Comparison of ENCODE assay signal across 1 cellular context in the genomic region with DNA sequence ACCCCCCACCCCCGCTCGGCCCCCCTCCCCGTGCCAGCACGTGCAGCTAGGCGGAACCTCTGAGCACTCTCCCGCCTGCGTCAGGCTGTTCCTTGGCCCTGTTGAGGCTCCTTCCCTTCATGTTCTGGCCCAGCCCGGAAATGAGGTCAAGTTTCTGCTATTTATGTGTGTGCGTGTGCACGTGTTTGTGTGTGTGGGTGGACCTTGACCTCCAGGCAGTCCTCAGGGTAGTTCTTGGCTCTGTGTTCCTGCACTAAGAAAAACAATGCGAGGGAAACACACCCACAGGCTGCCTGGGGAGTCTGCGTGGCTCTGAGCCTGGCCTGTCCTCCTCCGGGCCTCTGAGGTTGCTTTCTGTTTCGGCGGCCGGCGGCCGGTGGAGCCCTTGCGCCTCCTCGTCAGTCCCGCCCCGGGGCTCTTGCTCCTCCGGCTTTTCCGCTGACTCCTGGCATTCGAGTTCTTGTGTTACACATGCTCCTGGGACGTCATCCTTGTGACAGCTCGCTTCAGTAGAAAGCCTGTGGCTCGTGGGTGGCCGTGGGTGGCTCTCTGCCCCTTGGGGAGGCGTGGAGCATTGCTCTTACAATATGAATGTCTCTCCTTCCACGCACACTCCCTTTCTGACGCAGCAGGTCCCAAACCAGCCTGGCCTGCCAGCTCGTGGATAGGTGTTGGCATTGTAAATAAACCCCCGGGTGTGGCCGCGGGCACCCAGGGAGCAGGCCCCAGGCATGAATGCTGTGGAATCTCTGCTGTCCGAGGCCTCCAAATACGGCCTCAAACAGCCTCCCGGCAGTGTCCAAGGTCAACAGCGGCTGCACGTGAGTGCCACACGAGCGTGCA.
TF ChIP-seq lines count a peak whose summit lies in the region.

No MANE protein-coding gene starts in this region.

TF ChIP-seq in K562, 482 proteins besides CTCF, POLR2A, EP300 and RAD21 (continued from another document and continues in another):
- TF ChIP-seq, protein P1, sequence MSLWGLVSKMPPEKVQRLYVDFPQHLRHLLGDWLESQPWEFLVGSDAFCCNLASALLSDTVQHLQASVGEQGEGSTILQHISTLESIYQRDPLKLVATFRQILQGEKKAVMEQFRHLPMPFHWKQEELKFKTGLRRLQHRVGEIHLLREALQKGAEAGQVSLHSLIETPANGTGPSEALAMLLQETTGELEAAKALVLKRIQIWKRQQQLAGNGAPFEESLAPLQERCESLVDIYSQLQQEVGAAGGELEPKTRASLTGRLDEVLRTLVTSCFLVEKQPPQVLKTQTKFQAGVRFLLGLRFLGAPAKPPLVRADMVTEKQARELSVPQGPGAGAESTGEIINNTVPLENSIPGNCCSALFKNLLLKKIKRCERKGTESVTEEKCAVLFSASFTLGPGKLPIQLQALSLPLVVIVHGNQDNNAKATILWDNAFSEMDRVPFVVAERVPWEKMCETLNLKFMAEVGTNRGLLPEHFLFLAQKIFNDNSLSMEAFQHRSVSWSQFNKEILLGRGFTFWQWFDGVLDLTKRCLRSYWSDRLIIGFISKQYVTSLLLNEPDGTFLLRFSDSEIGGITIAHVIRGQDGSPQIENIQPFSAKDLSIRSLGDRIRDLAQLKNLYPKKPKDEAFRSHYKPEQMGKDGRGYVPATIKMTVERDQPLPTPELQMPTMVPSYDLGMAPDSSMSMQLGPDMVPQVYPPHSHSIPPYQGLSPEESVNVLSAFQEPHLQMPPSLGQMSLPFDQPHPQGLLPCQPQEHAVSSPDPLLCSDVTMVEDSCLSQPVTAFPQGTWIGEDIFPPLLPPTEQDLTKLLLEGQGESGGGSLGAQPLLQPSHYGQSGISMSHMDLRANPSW (CRISPR knock-in tag; IDR thresholded peaks at IDR 0.05), result no peak
- TF ChIP-seq TOE1 (IDR thresholded peaks at IDR 0.05; ENCODE audit: borderline replicate concordance) (no peak), TOE1 (CRISPR knock-in tag; IDR thresholded peaks at IDR 0.05; ENCODE audit: borderline replicate concordance, low read depth) (no peak), ZNF444 (CRISPR knock-in tag; IDR thresholded peaks at IDR 0.05) (no peak), MYC (IDR thresholded peaks at IDR 0.05; ENCODE audit: low read depth, low read length) (peak; percentile 69), MYC (CRISPR knock-in tag; IDR thresholded peaks at IDR 0.05; ENCODE audit: borderline replicate concordance, low read depth) (no peak), ZFPM2 (CRISPR knock-in tag; IDR thresholded peaks at IDR 0.05) (no peak), ZNF551 (CRISPR knock-in tag; IDR thresholded peaks at IDR 0.05) (no peak), ZNF766 (CRISPR knock-in tag; conservative IDR thresholded peaks at IDR 0.05) (no peak), GABPB1 (CRISPR knock-in tag; IDR thresholded peaks at IDR 0.05) (peak; percentile 88), ILK (tag; IDR thresholded peaks at IDR 0.05; ENCODE audit: borderline replicate concordance, low read depth) (no peak), NR2F6 (CRISPR knock-in tag; IDR thresholded peaks at IDR 0.05) (no peak), YY1 (IDR thresholded peaks at IDR 0.05; ENCODE audit: borderline replicate concordance in 1 of 3, control insufficient read depth in 1 of 3, extremely low read depth in 1 of 3, insufficient read depth in 3 of 3, insufficient read length in 1 of 3, insufficient replicate concordance in 2 of 3, low read depth in 1 of 3, low read length in 2 of 3) (no peak), JUN (IDR thresholded peaks at IDR 0.05; ENCODE audit: borderline replicate concordance, low read depth, low read length) (peak; percentile 66; the same call in 1 of the 2 replicates), JUN (CRISPR knock-in tag; IDR thresholded peaks at IDR 0.05; ENCODE audit: borderline replicate concordance) (no peak), KLF13 (tag; IDR thresholded peaks at IDR 0.05; ENCODE audit: borderline replicate concordance, low read depth) (no peak), TCFL5 (CRISPR knock-in tag; conservative IDR thresholded peaks at IDR 0.05) (no peak), CBFA2T2 (conservative IDR thresholded peaks at IDR 0.05) (no peak), ZNF431 (CRISPR knock-in tag; IDR thresholded peaks at IDR 0.05) (peak; percentile 64; the same call in 1 of the 2 replicates), NBN (IDR thresholded peaks at IDR 0.05; ENCODE audit: low read depth) (no peak), JUND (IDR thresholded peaks at IDR 0.05; ENCODE audit: borderline replicate concordance, low read depth, low read length) (peak; percentile 62; the same call in 1 of the 2 replicates), JUND (tag; IDR thresholded peaks at IDR 0.05; ENCODE audit: borderline replicate concordance, low read depth, low read length) (peak; percentile 39; the same call in 1 of the 3 replicates), SPI1 (IDR thresholded peaks at IDR 0.05; ENCODE audit: borderline replicate concordance, low read depth, low read length) (no peak), POLR3G (IDR thresholded peaks at IDR 0.05; ENCODE audit: extremely low read depth, insufficient read length, insufficient replicate concordance) (no peak), PML (IDR thresholded peaks at IDR 0.05; ENCODE audit: low read length) (no peak), GTF2E2 (tag; IDR thresholded peaks at IDR 0.05) (no peak), ATF1 (CRISPR knock-in tag; IDR thresholded peaks at IDR 0.05) (no peak), ATF1 (tag; IDR thresholded peaks at IDR 0.05) (peak; percentile 22; the same call in 1 of the 2 replicates), ZNF224 (CRISPR knock-in tag; IDR thresholded peaks at IDR 0.05) (no peak), ADNP (tag; IDR thresholded peaks at IDR 0.05) (no peak), KAT7 (CRISPR knock-in tag; IDR thresholded peaks at IDR 0.05; ENCODE audit: borderline replicate concordance) (no peak)
- TF ChIP-seq, protein P2, sequence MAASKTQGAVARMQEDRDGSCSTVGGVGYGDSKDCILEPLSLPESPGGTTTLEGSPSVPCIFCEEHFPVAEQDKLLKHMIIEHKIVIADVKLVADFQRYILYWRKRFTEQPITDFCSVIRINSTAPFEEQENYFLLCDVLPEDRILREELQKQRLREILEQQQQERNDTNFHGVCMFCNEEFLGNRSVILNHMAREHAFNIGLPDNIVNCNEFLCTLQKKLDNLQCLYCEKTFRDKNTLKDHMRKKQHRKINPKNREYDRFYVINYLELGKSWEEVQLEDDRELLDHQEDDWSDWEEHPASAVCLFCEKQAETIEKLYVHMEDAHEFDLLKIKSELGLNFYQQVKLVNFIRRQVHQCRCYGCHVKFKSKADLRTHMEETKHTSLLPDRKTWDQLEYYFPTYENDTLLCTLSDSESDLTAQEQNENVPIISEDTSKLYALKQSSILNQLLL (CRISPR knock-in tag; IDR thresholded peaks at IDR 0.05; ENCODE audit: borderline replicate concordance), result no peak
- TF ChIP-seq, protein P3, sequence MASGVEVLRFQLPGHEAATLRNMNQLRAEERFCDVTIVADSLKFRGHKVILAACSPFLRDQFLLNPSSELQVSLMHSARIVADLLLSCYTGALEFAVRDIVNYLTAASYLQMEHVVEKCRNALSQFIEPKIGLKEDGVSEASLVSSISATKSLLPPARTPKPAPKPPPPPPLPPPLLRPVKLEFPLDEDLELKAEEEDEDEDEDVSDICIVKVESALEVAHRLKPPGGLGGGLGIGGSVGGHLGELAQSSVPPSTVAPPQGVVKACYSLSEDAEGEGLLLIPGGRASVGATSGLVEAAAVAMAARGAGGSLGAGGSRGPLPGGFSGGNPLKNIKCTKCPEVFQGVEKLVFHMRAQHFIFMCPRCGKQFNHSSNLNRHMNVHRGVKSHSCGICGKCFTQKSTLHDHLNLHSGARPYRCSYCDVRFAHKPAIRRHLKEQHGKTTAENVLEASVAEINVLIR (CRISPR knock-in tag; IDR thresholded peaks at IDR 0.05), result no peak
- TF ChIP-seq, protein P4, sequence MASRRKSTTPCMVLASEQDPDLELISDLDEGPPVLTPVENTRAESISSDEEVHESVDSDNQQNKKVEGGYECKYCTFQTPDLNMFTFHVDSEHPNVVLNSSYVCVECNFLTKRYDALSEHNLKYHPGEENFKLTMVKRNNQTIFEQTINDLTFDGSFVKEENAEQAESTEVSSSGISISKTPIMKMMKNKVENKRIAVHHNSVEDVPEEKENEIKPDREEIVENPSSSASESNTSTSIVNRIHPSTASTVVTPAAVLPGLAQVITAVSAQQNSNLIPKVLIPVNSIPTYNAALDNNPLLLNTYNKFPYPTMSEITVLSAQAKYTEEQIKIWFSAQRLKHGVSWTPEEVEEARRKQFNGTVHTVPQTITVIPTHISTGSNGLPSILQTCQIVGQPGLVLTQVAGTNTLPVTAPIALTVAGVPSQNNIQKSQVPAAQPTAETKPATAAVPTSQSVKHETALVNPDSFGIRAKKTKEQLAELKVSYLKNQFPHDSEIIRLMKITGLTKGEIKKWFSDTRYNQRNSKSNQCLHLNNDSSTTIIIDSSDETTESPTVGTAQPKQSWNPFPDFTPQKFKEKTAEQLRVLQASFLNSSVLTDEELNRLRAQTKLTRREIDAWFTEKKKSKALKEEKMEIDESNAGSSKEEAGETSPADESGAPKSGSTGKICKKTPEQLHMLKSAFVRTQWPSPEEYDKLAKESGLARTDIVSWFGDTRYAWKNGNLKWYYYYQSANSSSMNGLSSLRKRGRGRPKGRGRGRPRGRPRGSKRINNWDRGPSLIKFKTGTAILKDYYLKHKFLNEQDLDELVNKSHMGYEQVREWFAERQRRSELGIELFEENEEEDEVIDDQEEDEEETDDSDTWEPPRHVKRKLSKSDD (conservative IDR thresholded peaks at IDR 0.05; ENCODE audit: low read length), result no peak
- TF ChIP-seq, protein P5, sequence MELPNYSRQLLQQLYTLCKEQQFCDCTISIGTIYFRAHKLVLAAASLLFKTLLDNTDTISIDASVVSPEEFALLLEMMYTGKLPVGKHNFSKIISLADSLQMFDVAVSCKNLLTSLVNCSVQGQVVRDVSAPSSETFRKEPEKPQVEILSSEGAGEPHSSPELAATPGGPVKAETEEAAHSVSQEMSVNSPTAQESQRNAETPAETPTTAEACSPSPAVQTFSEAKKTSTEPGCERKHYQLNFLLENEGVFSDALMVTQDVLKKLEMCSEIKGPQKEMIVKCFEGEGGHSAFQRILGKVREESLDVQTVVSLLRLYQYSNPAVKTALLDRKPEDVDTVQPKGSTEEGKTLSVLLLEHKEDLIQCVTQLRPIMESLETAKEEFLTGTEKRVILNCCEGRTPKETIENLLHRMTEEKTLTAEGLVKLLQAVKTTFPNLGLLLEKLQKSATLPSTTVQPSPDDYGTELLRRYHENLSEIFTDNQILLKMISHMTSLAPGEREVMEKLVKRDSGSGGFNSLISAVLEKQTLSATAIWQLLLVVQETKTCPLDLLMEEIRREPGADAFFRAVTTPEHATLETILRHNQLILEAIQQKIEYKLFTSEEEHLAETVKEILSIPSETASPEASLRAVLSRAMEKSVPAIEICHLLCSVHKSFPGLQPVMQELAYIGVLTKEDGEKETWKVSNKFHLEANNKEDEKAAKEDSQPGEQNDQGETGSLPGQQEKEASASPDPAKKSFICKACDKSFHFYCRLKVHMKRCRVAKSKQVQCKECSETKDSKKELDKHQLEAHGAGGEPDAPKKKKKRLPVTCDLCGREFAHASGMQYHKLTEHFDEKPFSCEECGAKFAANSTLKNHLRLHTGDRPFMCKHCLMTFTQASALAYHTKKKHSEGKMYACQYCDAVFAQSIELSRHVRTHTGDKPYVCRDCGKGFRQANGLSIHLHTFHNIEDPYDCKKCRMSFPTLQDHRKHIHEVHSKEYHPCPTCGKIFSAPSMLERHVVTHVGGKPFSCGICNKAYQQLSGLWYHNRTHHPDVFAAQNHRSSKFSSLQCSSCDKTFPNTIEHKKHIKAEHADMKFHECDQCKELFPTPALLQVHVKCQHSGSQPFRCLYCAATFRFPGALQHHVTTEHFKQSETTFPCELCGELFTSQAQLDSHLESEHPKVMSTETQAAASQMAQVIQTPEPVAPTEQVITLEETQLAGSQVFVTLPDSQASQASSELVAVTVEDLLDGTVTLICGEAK (IDR thresholded peaks at IDR 0.05), result 0 out of 2 replicates have a peak, but pooled peaks have one; percentile 52
- TF ChIP-seq, protein P5 (CRISPR knock-in tag; IDR thresholded peaks at IDR 0.05), result no peak
- TF ChIP-seq, protein P6, sequence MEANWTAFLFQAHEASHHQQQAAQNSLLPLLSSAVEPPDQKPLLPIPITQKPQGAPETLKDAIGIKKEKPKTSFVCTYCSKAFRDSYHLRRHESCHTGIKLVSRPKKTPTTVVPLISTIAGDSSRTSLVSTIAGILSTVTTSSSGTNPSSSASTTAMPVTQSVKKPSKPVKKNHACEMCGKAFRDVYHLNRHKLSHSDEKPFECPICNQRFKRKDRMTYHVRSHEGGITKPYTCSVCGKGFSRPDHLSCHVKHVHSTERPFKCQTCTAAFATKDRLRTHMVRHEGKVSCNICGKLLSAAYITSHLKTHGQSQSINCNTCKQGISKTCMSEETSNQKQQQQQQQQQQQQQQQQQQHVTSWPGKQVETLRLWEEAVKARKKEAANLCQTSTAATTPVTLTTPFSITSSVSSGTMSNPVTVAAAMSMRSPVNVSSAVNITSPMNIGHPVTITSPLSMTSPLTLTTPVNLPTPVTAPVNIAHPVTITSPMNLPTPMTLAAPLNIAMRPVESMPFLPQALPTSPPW (CRISPR knock-in tag; IDR thresholded peaks at IDR 0.05), result peak; percentile 86
- TF ChIP-seq, protein P7, sequence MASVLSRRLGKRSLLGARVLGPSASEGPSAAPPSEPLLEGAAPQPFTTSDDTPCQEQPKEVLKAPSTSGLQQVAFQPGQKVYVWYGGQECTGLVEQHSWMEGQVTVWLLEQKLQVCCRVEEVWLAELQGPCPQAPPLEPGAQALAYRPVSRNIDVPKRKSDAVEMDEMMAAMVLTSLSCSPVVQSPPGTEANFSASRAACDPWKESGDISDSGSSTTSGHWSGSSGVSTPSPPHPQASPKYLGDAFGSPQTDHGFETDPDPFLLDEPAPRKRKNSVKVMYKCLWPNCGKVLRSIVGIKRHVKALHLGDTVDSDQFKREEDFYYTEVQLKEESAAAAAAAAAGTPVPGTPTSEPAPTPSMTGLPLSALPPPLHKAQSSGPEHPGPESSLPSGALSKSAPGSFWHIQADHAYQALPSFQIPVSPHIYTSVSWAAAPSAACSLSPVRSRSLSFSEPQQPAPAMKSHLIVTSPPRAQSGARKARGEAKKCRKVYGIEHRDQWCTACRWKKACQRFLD (CRISPR knock-in tag; IDR thresholded peaks at IDR 0.05), result no peak
